In the genomic region with DNA sequence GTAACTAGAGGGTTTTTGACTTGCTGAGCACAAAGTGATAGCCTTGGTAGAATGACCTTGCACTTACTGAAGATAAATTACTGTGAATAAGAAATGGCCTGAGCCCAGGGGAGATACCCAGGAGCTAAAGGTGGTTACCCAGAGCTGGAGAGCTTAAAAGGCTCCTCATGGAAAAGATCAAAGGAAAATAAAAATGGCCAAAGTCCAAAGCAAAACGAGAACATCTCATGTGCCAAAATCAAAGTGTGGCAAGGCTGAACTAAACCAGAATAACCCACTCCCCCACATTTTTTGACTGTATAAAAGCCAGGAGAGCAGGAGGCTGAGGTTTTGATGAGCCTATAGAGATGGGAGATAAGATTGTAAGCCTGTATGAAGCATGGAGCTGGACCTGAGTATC, we compare ENCODE assay signal across 25 cellular contexts.
"Had no signal": no experiment of that assay in that cellular context is flagged by ENCODE, and none has a peak within 500 bp of the region (broad histone marks: within the 10 kb centered on the region; RNA-seq: fewer than 3 reads in every experiment).

No MANE protein-coding gene starts in this region.

- H3K27ac ChIP-seq: colonic mucosa, epithelial cell of prostate, gastrocnemius medialis, neural progenitor cell, parathyroid adenoma, right atrium auricular region, sigmoid colon, thoracic aorta, tibial nerve, upper lobe of left lung had no signal

- H3K4me2 ChIP-seq: neural progenitor cell had no signal

- H3K27me3 ChIP-seq: colonic mucosa, gastrocnemius medialis, neural progenitor cell, right atrium auricular region, sigmoid colon, tibial nerve, upper lobe of left lung had no signal

- H3K79me2 ChIP-seq: parathyroid adenoma had no signal

- DNase-seq: colonic mucosa; effector CD8-positive, alpha-beta T cell; endodermal cell; foreskin fibroblast; gastrocnemius medialis; head of caudate nucleus; mesenchymal stem cell; naive thymus-derived CD4-positive, alpha-beta T cell; sigmoid colon; stimulated activated CD4-positive, alpha-beta T cell treated with anti-CD3 and anti-CD28 coated beads, Interleukin-15, amount 100 ng/mL, for 24 hours; stimulated activated CD4-positive, alpha-beta T cell treated with anti-CD3 and anti-CD28 coated beads, Interleukin-2, amount 100 ng/mL, for 48 hours; stimulated activated naive B cell treated with anti-CD40 and anti-IgM and Interleukin-4, amounts not matched to agents 10 μg/mL and 1 μg/mL and 100 μg/mL, for 72 hours; upper lobe of left lung had no signal

- H3K36me3 Mint-ChIP-seq: mesothelial cell of epicardium had no signal

- H3K27ac Mint-ChIP-seq: dendritic cell treated with granulocyte-macrophage colony-stimulating factor and Interleukin-4, amounts not matched to agents 40 ng/mL and 50 ng/mL, for 4 days; endodermal cell; mesothelial cell of epicardium; nephron; neural progenitor cell; progenitor cell of endocrine pancreas; stimulated activated naive B cell treated with anti-CD40 and anti-IgM and Interleukin-4, amounts not matched to agents 10 μg/mL and 1 μg/mL and 100 μg/mL, for 72 hours; stimulated activated naive CD8-positive, alpha-beta T cell treated with anti-CD3 and anti-CD28 coated beads, Interleukin-15, Interleukin-2, amounts not matched to agents 100 ng/mL and 50 ng/mL, for 24 hours had no signal

- H3K4me1 ChIP-seq: colonic mucosa, gastrocnemius medialis, neural progenitor cell, parathyroid adenoma, right atrium auricular region, sigmoid colon, tibial nerve, upper lobe of left lung had no signal

- H3K9me3 Mint-ChIP-seq: dendritic cell treated with granulocyte-macrophage colony-stimulating factor and Interleukin-4, amounts not matched to agents 40 ng/mL and 50 ng/mL, for 4 days; endodermal cell; mesothelial cell of epicardium; naive thymus-derived CD4-positive, alpha-beta T cell; nephron; neural progenitor cell; stimulated activated naive B cell treated with anti-CD40 and anti-IgM and Interleukin-4, amounts not matched to agents 10 μg/mL and 1 μg/mL and 100 μg/mL, for 72 hours; stimulated activated naive CD8-positive, alpha-beta T cell treated with anti-CD3 and anti-CD28 coated beads, Interleukin-15, Interleukin-2, amounts not matched to agents 100 ng/mL and 50 ng/mL, for 24 hours had no signal

- H3K4me3 Mint-ChIP-seq: dendritic cell treated with granulocyte-macrophage colony-stimulating factor and Interleukin-4, amounts not matched to agents 40 ng/mL and 50 ng/mL, for 4 days; endodermal cell; mesothelial cell of epicardium; naive thymus-derived CD4-positive, alpha-beta T cell; nephron; neural progenitor cell; stimulated activated naive B cell treated with anti-CD40 and anti-IgM and Interleukin-4, amounts not matched to agents 10 μg/mL and 1 μg/mL and 100 μg/mL, for 72 hours; stimulated activated naive CD8-positive, alpha-beta T cell treated with anti-CD3 and anti-CD28 coated beads, Interleukin-15, Interleukin-2, amounts not matched to agents 100 ng/mL and 50 ng/mL, for 24 hours had no signal

- H3K9me3 ChIP-seq: colonic mucosa, gastrocnemius medialis, right atrium auricular region, sigmoid colon, thoracic aorta, tibial nerve, upper lobe of left lung had no signal

- H3K4me1 Mint-ChIP-seq: stimulated activated naive B cell treated with anti-CD40 and anti-IgM and Interleukin-4, amounts not matched to agents 10 μg/mL and 1 μg/mL and 100 μg/mL, for 72 hours had no signal

- H2AFZ ChIP-seq: neural progenitor cell, parathyroid adenoma had no signal

- H3K27me3 Mint-ChIP-seq: dendritic cell treated with granulocyte-macrophage colony-stimulating factor and Interleukin-4, amounts not matched to agents 40 ng/mL and 50 ng/mL, for 4 days; naive thymus-derived CD4-positive, alpha-beta T cell; progenitor cell of endocrine pancreas; stimulated activated naive B cell treated with anti-CD40 and anti-IgM and Interleukin-4, amounts not matched to agents 10 μg/mL and 1 μg/mL and 100 μg/mL, for 72 hours; stimulated activated naive CD8-positive, alpha-beta T cell treated with anti-CD3 and anti-CD28 coated beads, Interleukin-15, Interleukin-2, amounts not matched to agents 100 ng/mL and 50 ng/mL, for 24 hours had no signal

- H3K9ac ChIP-seq: neural progenitor cell, parathyroid adenoma had no signal

- ATAC-seq: esophagus mucosa; gastrocnemius medialis; naive thymus-derived CD4-positive, alpha-beta T cell; stimulated activated naive B cell treated with anti-CD40 and anti-IgM and Interleukin-4, amounts not matched to agents 10 μg/mL and 1 μg/mL and 100 μg/mL, for 72 hours had no signal
